14 cellular contexts compared by ENCODE assay signal in the genomic region with DNA sequence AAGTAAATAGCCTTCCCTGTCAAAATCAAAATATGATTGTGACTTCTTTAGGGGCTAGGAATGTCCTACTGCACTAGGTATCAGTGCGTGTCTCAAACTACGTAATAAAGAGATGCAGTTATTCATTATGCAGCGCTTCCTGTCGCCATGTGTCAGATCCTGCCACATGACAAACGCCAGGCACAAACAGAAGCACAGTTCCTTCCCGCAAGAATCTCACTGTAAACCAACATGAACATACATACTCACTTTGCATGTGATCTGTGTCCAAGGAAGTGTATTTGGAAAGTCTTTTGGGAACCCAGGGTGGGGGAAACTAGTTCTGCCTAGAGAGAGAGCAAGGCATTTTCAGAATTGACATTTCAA.
DNase-seq lines count a peak whose midpoint lies in the region; ATAC-seq and TF ChIP-seq lines count a peak whose summit lies in the region.
"Had no signal": no experiment of that assay in that cellular context is flagged by ENCODE, and none has a peak within 500 bp of the region (broad histone marks: within the 10 kb centered on the region; RNA-seq: fewer than 3 reads in every experiment).

No MANE protein-coding gene starts in this region.

- H3K27me3 Mint-ChIP-seq in activated naive CD4-positive, alpha-beta T cell treated with anti-CD3 and anti-CD28 coated beads for 36 hours (ENCODE audit: low read depth): no peaks in the 10 kb centered on the region
- peaks cover 7% of the 10 kb centered on the region for H3K27me3 Mint-ChIP-seq in nephron progenitor cell (ENCODE audit: low read depth, poor library complexity)

- H3K9me3 Mint-ChIP-seq in activated naive CD4-positive, alpha-beta T cell treated with anti-CD3 and anti-CD28 coated beads for 36 hours: no peaks in the 10 kb centered on the region
- no peaks in the 10 kb centered on the region for H3K9me3 Mint-ChIP-seq in nephron progenitor cell

- POLR2A ChIA-PET in OCI-LY7 (lab: Charles Lee): no interaction called here

- H3K4me1 Mint-ChIP-seq in activated naive CD4-positive, alpha-beta T cell treated with anti-CD3 and anti-CD28 coated beads for 36 hours (ENCODE audit: low read depth): peaks cover 37% of the 10 kb centered on the region
- no peaks in the 10 kb centered on the region for H3K4me1 Mint-ChIP-seq in nephron progenitor cell

- peak overlapping the region; percentile 10; the same call in 1 of the 2 replicates for H3K4me2 ChIP-seq in DOHH2 (ENCODE audit: low read length)
- no peak overlapping the region for H3K4me2 ChIP-seq in OCI-LY7 (ENCODE audit: low read length)

- peak overlapping the region; percentile 31 for H3K4me3 Mint-ChIP-seq in activated naive CD4-positive, alpha-beta T cell treated with anti-CD3 and anti-CD28 coated beads for 36 hours
- no peak overlapping the region for H3K4me3 Mint-ChIP-seq in nephron progenitor cell

- H4K20me1 ChIP-seq in DOHH2 (ENCODE audit: control insufficient read depth, insufficient read depth, low read depth, low read length) (no peaks in the 10 kb centered on the region), OCI-LY7 (ENCODE audit: insufficient read depth, low read length) (no peaks in the 10 kb centered on the region)

- H3F3A ChIP-seq in DOHH2 (ENCODE audit: control insufficient read depth, insufficient read depth): no peaks in the 10 kb centered on the region

- H3K4me1 ChIP-seq in DOHH2 (ENCODE audit: control insufficient read depth, low read length) (peaks cover 28% of the 10 kb centered on the region), OCI-LY7 (ENCODE audit: insufficient read depth, low read length, poor library complexity, severe bottlenecking) (peaks cover 31% of the 10 kb centered on the region), mucosa of descending colon (ENCODE audit: low read depth) (no peaks in the 10 kb centered on the region), upper lobe of left lung (no peaks in the 10 kb centered on the region)
- H3K4me1 ChIP-seq: testis had no signal

- BruUV-seq in OCI-LY7 (replicated peaks; lab: Mats Ljungman, UMichigan): no TSS peak

- peak overlapping the region; percentile 77 for H3K27ac Mint-ChIP-seq in activated naive CD4-positive, alpha-beta T cell treated with anti-CD3 and anti-CD28 coated beads for 36 hours
- no peak overlapping the region for H3K27ac Mint-ChIP-seq in nephron progenitor cell

- H2AFZ ChIP-seq in OCI-LY7 (ENCODE audit: low read length): peak overlapping the region; percentile 24; the same call in 1 of the 2 replicates

- WGBS in upper lobe of left lung, 2 donors: 73 to 76% methylated on average over 6 of the region's 6 CpGs

- H3K79me2 ChIP-seq in DOHH2 (ENCODE audit: control insufficient read depth, low read length) (no peaks in the 10 kb centered on the region), OCI-LY7 (ENCODE audit: insufficient read depth, low read depth, low read length) (no peaks in the 10 kb centered on the region)

- H3K27ac ChIP-seq in DOHH2 (ENCODE audit: low read depth, low read length) (no peak overlapping the region), OCI-LY7 (ENCODE audit: low read depth, low read length, poor library complexity, severe bottlenecking) (no peak overlapping the region), upper lobe of left lung (no peak overlapping the region)
- H3K27ac ChIP-seq: coronary artery, testis, VCaP had no signal

- H3K9me2 ChIP-seq in DOHH2 (replicated peaks; ENCODE audit: control insufficient read depth, low read length) (no peaks in the 10 kb centered on the region), OCI-LY7 (ENCODE audit: insufficient read depth, low read length) (no peaks in the 10 kb centered on the region)

- H3K27me3 ChIP-seq in DOHH2 (ENCODE audit: control insufficient read depth, low read length) (no peaks in the 10 kb centered on the region), upper lobe of left lung (no peaks in the 10 kb centered on the region)
- H3K27me3 ChIP-seq: testis had no signal

- intact Hi-C loops in OCI-LY7 (cut with micrococcal nuclease; ENCODE audit: unreplicated experiment): no loop called here
- intact Hi-C loops in activated naive CD4-positive, alpha-beta T cell treated with anti-CD3 and anti-CD28 coated beads for 36 hours (cut with micrococcal nuclease): loop anchor here (1.0 to 5.0 kb wide), 6 partner anchors 44 to 156 kb away; no protein-coding TSS in a partner anchor
- intact Hi-C loops in mucosa of descending colon (cut with DNase I, micrococcal nuclease): no loop called here

- TF ChIP-seq CTCF in DOHH2 (IDR thresholded peaks at IDR 0.05; ENCODE audit: low read depth, low read length, poor library complexity, severe bottlenecking) (no peak), OCI-LY7 (conservative IDR thresholded peaks at IDR 0.05; ENCODE audit: low read length) (no peak), mucosa of descending colon (IDR thresholded peaks at IDR 0.05) (no peak), nephron progenitor cell (IDR thresholded peaks at IDR 0.05) (no peak), upper lobe of left lung (IDR thresholded peaks at IDR 0.05) (no peak)

- CTCF ChIA-PET in OCI-LY7 (lab: Charles Lee; ENCODE audit: unreplicated experiment): no interaction called here
- CTCF ChIA-PET in activated naive CD4-positive, alpha-beta T cell treated with anti-CD3 and anti-CD28 coated beads for 36 hours (lab: Charles Lee): interaction anchor here (1.0 kb wide), 1 partner anchor 89 kb away, joined by 3 read pairs; no protein-coding TSS in a partner anchor

- no peak overlapping the region for H3K4me3 ChIP-seq in DOHH2 (ENCODE audit: low read length)
- H3K4me3 ChIP-seq in OCI-LY7 (ENCODE audit: low read depth, low read length, poor library complexity, severe bottlenecking): no peak overlapping the region
- H3K4me3 ChIP-seq in mucosa of descending colon: no peak overlapping the region
- H3K4me3 ChIP-seq in upper lobe of left lung: no peak overlapping the region
- H3K4me3 ChIP-seq: coronary artery, testis had no signal

- ATAC-seq in mucosa of descending colon: peak; percentile 35
- no peak for ATAC-seq in upper lobe of left lung (ENCODE audit: low FRiP score in 2 of 2)

- H3K36me3 Mint-ChIP-seq in activated naive CD4-positive, alpha-beta T cell treated with anti-CD3 and anti-CD28 coated beads for 36 hours (ENCODE audit: low read depth): no peaks in the 10 kb centered on the region
- H3K36me3 Mint-ChIP-seq in nephron progenitor cell (ENCODE audit: low read depth): no peaks in the 10 kb centered on the region

- TF ChIP-seq POLR2A in upper lobe of left lung (IDR thresholded peaks at IDR 0.05): no peak

- DNase-seq in OCI-LY7 (ENCODE audit: low spot score) (no peak), mucosa of descending colon (no peak), nephron progenitor cell (no peak), DMS 273 (lab: John Stamatoyannopoulos, UW; ENCODE audit: unreplicated experiment) (no peak), upper lobe of left lung (no peak)
- peak; percentile 61 for DNase-seq in activated naive CD4-positive, alpha-beta T cell treated with anti-CD3 and anti-CD28 coated beads for 36 hours
- DNase-seq: COR-L47, IMR-90, NCI-H1092 treated with DMSO at 0.1 percent for 48 hours, NCI-H524 treated with DMSO at 0.1 percent for 48 hours, testis had no signal

- H3K9me3 ChIP-seq in DOHH2 (ENCODE audit: control insufficient read depth, insufficient read depth, low read length): no peaks in the 10 kb centered on the region; the same call in 1 of the 2 replicates
- no peaks in the 10 kb centered on the region for H3K9me3 ChIP-seq in OCI-LY7 (ENCODE audit: low read length)
- no peaks in the 10 kb centered on the region for H3K9me3 ChIP-seq in mucosa of descending colon
- no peaks in the 10 kb centered on the region for H3K9me3 ChIP-seq in upper lobe of left lung
- H3K9me3 ChIP-seq: testis had no signal

- TF ChIP-seq EP300 in upper lobe of left lung (IDR thresholded peaks at IDR 0.05): no peak

- no peaks in the 10 kb centered on the region for H3K36me3 ChIP-seq in DOHH2 (ENCODE audit: control insufficient read depth, low read length)
- H3K36me3 ChIP-seq in OCI-LY7 (ENCODE audit: insufficient read depth, low read length): no peaks in the 10 kb centered on the region
- no peaks in the 10 kb centered on the region for H3K36me3 ChIP-seq in mucosa of descending colon (ENCODE audit: low read depth)
- no peaks in the 10 kb centered on the region for H3K36me3 ChIP-seq in upper lobe of left lung
